ENCODE assay signal across 8 cellular contexts in the genomic region with DNA sequence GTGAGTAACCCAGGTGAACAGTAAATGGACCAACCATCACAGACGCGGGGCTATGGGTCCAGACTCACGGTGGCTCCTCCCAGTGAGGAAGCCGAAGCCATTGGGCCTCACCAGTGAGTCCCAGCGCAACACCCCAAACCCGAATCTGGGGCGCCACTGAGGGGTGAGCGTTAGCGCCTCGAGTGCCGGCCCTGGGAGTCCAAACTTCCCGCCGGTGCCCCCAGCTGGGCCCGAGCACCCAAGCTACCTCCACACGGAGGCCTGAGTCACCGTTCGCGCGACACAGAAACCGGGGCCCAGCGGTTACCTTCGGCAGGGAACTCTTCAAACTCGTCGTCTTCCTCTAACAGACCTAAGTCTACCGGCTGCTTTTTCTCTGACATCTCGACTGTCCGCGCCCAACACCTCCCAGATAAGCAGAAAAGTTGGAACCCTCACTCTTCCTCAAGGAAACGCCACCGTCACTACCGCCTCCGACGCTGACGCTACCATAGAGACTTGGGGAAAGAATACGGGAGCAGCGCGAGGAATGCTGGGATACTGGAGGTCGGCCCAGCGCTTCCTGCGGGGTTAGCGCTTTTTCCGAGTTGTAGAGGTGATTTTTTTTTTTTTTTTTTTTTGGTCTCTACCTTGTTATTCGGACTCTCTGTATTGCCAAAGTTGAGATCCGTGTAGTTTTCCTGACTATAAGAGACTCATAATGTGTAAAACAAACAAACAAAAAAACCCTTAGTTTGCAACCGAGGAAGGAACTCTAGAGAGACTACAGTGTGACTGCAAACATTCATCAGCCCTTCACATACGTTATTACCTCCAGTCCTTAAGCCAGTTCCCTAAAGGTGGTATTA. TPM values are rescaled to one million over a fixed set of nuclear protein-coding genes. Genes with fewer than 3 reads are reported as not detected.
DNase-seq lines count a peak whose midpoint lies in the region; ATAC-seq and TF ChIP-seq lines count a peak whose summit lies in the region.

Gene SEM1, minus strand, starts transcription at position 466 of the 848 bp plus-strand sequence. Its CDS starts 83 bp downstream, at position 383.

- ATAC-seq in GM23338 (peak; percentile 98), foreskin keratinocyte (peak; percentile 92)

- peak; percentile 87 for DNase-seq in ELF-1 (ENCODE audit: low read depth, low spot score)
- peak; percentile 93 for DNase-seq in GM23338 (ENCODE audit: low spot score)
- DNase-seq in LHCN-M2 (ENCODE audit: low read depth) = peak; percentile 90
- DNase-seq in SHP77 (lab: John Stamatoyannopoulos, UW) = peak; percentile 71 to 72
- peak; percentile 56 for DNase-seq in activated gamma-delta T cell treated with Interleukin-2 at 50 U/mL for 16 hours
- DNase-seq in foreskin keratinocyte = peak; percentile 69 to 81
- peak; percentile 84 for DNase-seq in neural progenitor cell (ENCODE audit: low spot score)
- DNase-seq in stromal cell of bone marrow (ENCODE audit: low read depth) = peak; percentile 86

- H3K36me3 ChIP-seq in GM23338 (ENCODE audit: insufficient read depth) = no peaks in the 10 kb centered on the region
- H3K36me3 ChIP-seq in neural progenitor cell = peaks cover 8% of the 10 kb centered on the region

- H3K27me3 Mint-ChIP-seq in GM23338 (ENCODE audit: insufficient read depth, low read depth, poor library complexity) (peaks cover 6% of the 10 kb centered on the region), neural progenitor cell (ENCODE audit: insufficient read depth, low read depth) (no peaks in the 10 kb centered on the region)

- no peaks in the 10 kb centered on the region for H3K9me2 ChIP-seq in GM23338 (ENCODE audit: insufficient read depth)

- H3K79me2 ChIP-seq in GM23338 (replicated peaks; ENCODE audit: insufficient read depth) (peaks cover 46% of the 10 kb centered on the region), neural progenitor cell (ENCODE audit: low read depth) (peaks cover 50% of the 10 kb centered on the region)

- H3K27me3 ChIP-seq in GM23338 (ENCODE audit: insufficient read depth) (no peaks in the 10 kb centered on the region), foreskin keratinocyte (no peaks in the 10 kb centered on the region), neural progenitor cell (no peaks in the 10 kb centered on the region)

- H3K9me3 ChIP-seq in neural progenitor cell (ENCODE audit: low read depth) = no peaks in the 10 kb centered on the region

- H3K4me3 ChIP-seq in GM23338 (peak within 1 kb of the TSS; percentile 86), neural progenitor cell (peak within 1 kb of the TSS; percentile 85)

- H3K27ac Mint-ChIP-seq in GM23338 (peak within 1 kb of the TSS; percentile 99), neural progenitor cell (peak within 1 kb of the TSS; percentile 97)

- H3K27ac ChIP-seq in GM23338 (ENCODE audit: low read depth) (peak within 1 kb of the TSS; percentile 88), foreskin keratinocyte (peak within 1 kb of the TSS; percentile 88), neural progenitor cell (peak within 1 kb of the TSS; percentile 71)

- H3K4me2 ChIP-seq in GM23338 (peak within 1 kb of the TSS; percentile 91), neural progenitor cell (peak within 1 kb of the TSS; percentile 81)

- TF ChIP-seq CTCF in GM23338 (conservative IDR thresholded peaks at IDR 0.05; ENCODE audit: low read depth in 2 of 2) (no peak), foreskin keratinocyte (conservative IDR thresholded peaks at IDR 0.05) (peak; percentile 7), neural progenitor cell (IDR thresholded peaks at IDR 0.05) (no peak)

- H3F3A ChIP-seq in GM23338 (replicated peaks; ENCODE audit: low read depth) = no peaks in the 10 kb centered on the region
- H3F3A ChIP-seq in neural progenitor cell (ENCODE audit: low read depth) = no peaks in the 10 kb centered on the region

- H3K4me3 Mint-ChIP-seq in GM23338 (peak within 1 kb of the TSS; percentile 94), neural progenitor cell (peak within 1 kb of the TSS; percentile 99)

- H3K36me3 Mint-ChIP-seq in GM23338 (ENCODE audit: low read depth) (peaks cover 23% of the 10 kb centered on the region; the same call in 2 of the 3 replicates), neural progenitor cell (peaks cover 3% of the 10 kb centered on the region)

- H3K4me1 ChIP-seq in GM23338 (ENCODE audit: insufficient read depth) = peaks cover 15% of the 10 kb centered on the region; the same call in 1 of the 2 replicates
- peaks cover 19% of the 10 kb centered on the region for H3K4me1 ChIP-seq in foreskin keratinocyte
- peaks cover 13% of the 10 kb centered on the region for H3K4me1 ChIP-seq in neural progenitor cell

- H3K9ac ChIP-seq in neural progenitor cell = peak within 1 kb of the TSS; percentile 79

- H3K9me3 Mint-ChIP-seq in GM23338 (peaks cover 32% of the 10 kb centered on the region), neural progenitor cell (peaks cover 20% of the 10 kb centered on the region)

- no peaks in the 10 kb centered on the region; the same call in 2 of the 3 replicates for H3K4me1 Mint-ChIP-seq in GM23338
- H3K4me1 Mint-ChIP-seq in neural progenitor cell = peaks cover 9% of the 10 kb centered on the region

- H4K20me1 ChIP-seq in GM23338 (replicated peaks; ENCODE audit: insufficient read depth) (peaks cover 12% of the 10 kb centered on the region), neural progenitor cell (ENCODE audit: low read depth) (peaks cover 20% of the 10 kb centered on the region)

- H2AFZ ChIP-seq in GM23338 (peak within 1 kb of the TSS; percentile 64), neural progenitor cell (replicated peaks) (peak within 1 kb of the TSS; percentile 100)

TF ChIP-seq in GM23338, 12 proteins besides CTCF, POLR2A, EP300 and RAD21:
- TF ChIP-seq CREB1 (CRISPR knock-in tag; IDR thresholded peaks at IDR 0.05; ENCODE audit: low read depth) = peak; percentile 70
- peak; percentile 82 for TF ChIP-seq POLR2AphosphoS5 (IDR thresholded peaks at IDR 0.05; ENCODE audit: low read depth)
- TF ChIP-seq STAT1 (IDR thresholded peaks at IDR 0.05; ENCODE audit: unreplicated experiment) = no peak
- no peak for TF ChIP-seq NANOG (IDR thresholded peaks at IDR 0.05; ENCODE audit: borderline replicate concordance)
TF ChIP-seq in GM23338: peak in this region for 2.

RNA-seq across cellular contexts. Expression of gene SEM1, which starts in this region (rescaled TPM):
- total RNA-seq in GM23338 (2014; rRNA removed; shearing (Covaris generic)) = 29.7 and 71.7 TPM in 2 replicates
- polyA plus RNA-seq in GM23338 (2016; fragmentation: Nextera tagmentation; extraction: Ambion mirVana) = 1,042 and 1,089 TPM in 2 replicates
- 19.6 and 39.0 TPM in 2 replicates for total RNA-seq in LHCN-M2 (2014; rRNA removed)
- polyA plus RNA-seq in LHCN-M2 (2012) = 526 TPM
- 157 and 207 TPM in 2 replicates for total RNA-seq in foreskin keratinocyte
- polyA plus RNA-seq in foreskin keratinocyte = 394 and 436 TPM in 2 replicates
- total RNA-seq in neural progenitor cell (ENCODE audit: low replicate concordance) = 65.2 and 78.5 TPM in 2 replicates

Comparison
In these comparisons a context has a peak if more than half of its experiments do, and no peak if none do; other contexts are left out.
1. Peak in every context shown above with its lines: DNase-seq, ATAC-seq, H3K4me3 ChIP-seq and H3K27ac ChIP-seq.